In the genomic region with DNA sequence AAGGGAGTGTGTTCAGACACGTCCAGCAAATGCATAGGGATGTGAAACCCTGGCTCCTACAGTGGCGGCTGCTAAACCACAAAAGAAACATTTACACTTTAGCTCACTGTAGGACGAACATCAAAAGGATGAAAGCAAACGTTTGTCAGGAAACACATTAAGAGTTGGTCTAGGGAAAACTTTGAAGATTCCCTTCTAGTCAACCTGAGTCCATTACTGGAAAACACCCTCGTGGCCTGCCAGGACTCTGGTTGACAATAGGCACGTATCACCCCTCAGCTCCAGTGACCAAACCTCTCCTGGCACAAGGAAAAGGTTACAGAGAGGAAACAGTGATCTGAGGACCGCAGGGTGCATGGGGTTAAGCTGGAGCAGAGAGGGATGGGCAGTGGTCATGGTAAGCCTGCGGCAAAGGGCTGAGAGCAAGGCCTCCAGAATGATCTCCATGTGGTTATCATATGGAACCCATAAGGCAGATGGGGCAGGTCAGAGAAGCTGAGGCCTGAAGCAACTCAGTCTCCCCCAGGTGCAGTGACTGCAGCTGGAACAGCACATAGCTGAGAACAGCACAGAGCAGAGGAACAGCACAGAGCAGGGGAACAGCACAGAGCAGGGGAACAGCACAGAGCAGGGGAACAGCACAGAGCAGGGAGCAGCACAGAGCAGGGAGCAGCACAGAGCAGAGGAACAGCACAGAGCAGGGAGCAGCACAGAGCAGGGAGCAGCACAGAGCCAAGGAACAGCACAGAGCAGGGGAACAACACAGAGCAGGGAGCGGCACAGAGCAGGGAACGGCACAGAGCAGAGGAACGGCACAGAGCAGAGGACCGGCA, we compare ENCODE assay signal across 11 cellular contexts. TPM values are rescaled to one million over a fixed set of nuclear protein-coding genes. Genes with fewer than 3 reads are reported as not detected.
DNase-seq lines count a peak whose midpoint lies in the region; ATAC-seq and TF ChIP-seq lines count a peak whose summit lies in the region.
"Had no signal": no experiment of that assay in that cellular context is flagged by ENCODE, and none has a peak within 500 bp of the region (broad histone marks: within the 10 kb centered on the region; RNA-seq: fewer than 3 reads in every experiment).

No MANE protein-coding gene starts in this region.

- no peak overlapping the region for H3K9ac ChIP-seq in smooth muscle cell (ENCODE audit: low read depth)

- peaks cover 43% of the 10 kb centered on the region for H4K20me1 ChIP-seq in smooth muscle cell (ENCODE audit: low read depth)

- H3K4me1 ChIP-seq in smooth muscle cell (ENCODE audit: low read depth): peaks cover 6% of the 10 kb centered on the region

- peak; percentile 92 for ATAC-seq in HG03108 (IDR thresholded peaks at IDR 0.05; ENCODE audit: unreplicated experiment)
- peak; percentile 97 to 99 for ATAC-seq in stimulated activated naive B cell treated with anti-CD40 and anti-IgM and Interleukin-4, amounts not matched to agents 10 μg/mL and 1 μg/mL and 100 μg/mL, for 72 hours (replicated peaks)

- no peaks in the 10 kb centered on the region for H3F3A ChIP-seq in smooth muscle cell (ENCODE audit: low read depth)

- no peak overlapping the region for H3K27ac ChIP-seq in smooth muscle cell (ENCODE audit: low read depth)

- H3K27ac Mint-ChIP-seq in activated T-helper 1 cell treated with anti-CD3 and anti-CD28 coated beads, Interleukin-12 subunit alpha, Interleukin-12 subunit beta, Interleukin-2, Interleukin-4 antibody, amounts not matched to agents 30 ng/mL and 10 ng/mL and 1 ng/mL, durations not matched to agents 14 hours and 24 hours and 36 hours: peak overlapping the region; percentile 13
- H3K27ac Mint-ChIP-seq in stimulated activated naive B cell treated with anti-CD40 and anti-IgM and Interleukin-4, amounts not matched to agents 10 μg/mL and 1 μg/mL and 100 μg/mL, for 72 hours: peak overlapping the region; percentile 11
- H3K27ac Mint-ChIP-seq: stimulated activated naive CD8-positive, alpha-beta T cell treated with anti-CD3 and anti-CD28 coated beads, Interleukin-15, Interleukin-2, amounts not matched to agents 100 ng/mL and 50 ng/mL, for 24 hours had no signal

- no peak overlapping the region for H3K4me3 Mint-ChIP-seq in activated T-helper 1 cell treated with anti-CD3 and anti-CD28 coated beads, Interleukin-12 subunit alpha, Interleukin-12 subunit beta, Interleukin-2, Interleukin-4 antibody, amounts not matched to agents 30 ng/mL and 10 ng/mL and 1 ng/mL, durations not matched to agents 14 hours and 24 hours and 36 hours
- H3K4me3 Mint-ChIP-seq in stimulated activated naive B cell treated with anti-CD40 and anti-IgM and Interleukin-4, amounts not matched to agents 10 μg/mL and 1 μg/mL and 100 μg/mL, for 72 hours: peak overlapping the region; percentile 8 to 9
- H3K4me3 Mint-ChIP-seq: stimulated activated naive CD8-positive, alpha-beta T cell treated with anti-CD3 and anti-CD28 coated beads, Interleukin-15, Interleukin-2, amounts not matched to agents 100 ng/mL and 50 ng/mL, for 24 hours had no signal

- H3K4me1 Mint-ChIP-seq in activated T-helper 1 cell treated with anti-CD3 and anti-CD28 coated beads, Interleukin-12 subunit alpha, Interleukin-12 subunit beta, Interleukin-2, Interleukin-4 antibody, amounts not matched to agents 30 ng/mL and 10 ng/mL and 1 ng/mL, durations not matched to agents 14 hours and 24 hours and 36 hours (ENCODE audit: low read depth): peaks cover 22% of the 10 kb centered on the region
- peaks cover 33 to 49% of the 10 kb centered on the region in 2 donors for H3K4me1 Mint-ChIP-seq in stimulated activated naive B cell treated with anti-CD40 and anti-IgM and Interleukin-4, amounts not matched to agents 10 μg/mL and 1 μg/mL and 100 μg/mL, for 72 hours

- H3K4me3 ChIP-seq in smooth muscle cell: no peak overlapping the region

- no peaks in the 10 kb centered on the region for H3K9me3 Mint-ChIP-seq in activated T-helper 1 cell treated with anti-CD3 and anti-CD28 coated beads, Interleukin-12 subunit alpha, Interleukin-12 subunit beta, Interleukin-2, Interleukin-4 antibody, amounts not matched to agents 30 ng/mL and 10 ng/mL and 1 ng/mL, durations not matched to agents 14 hours and 24 hours and 36 hours
- peaks cover 0 to 6% of the 10 kb centered on the region in 2 donors for H3K9me3 Mint-ChIP-seq in stimulated activated naive B cell treated with anti-CD40 and anti-IgM and Interleukin-4, amounts not matched to agents 10 μg/mL and 1 μg/mL and 100 μg/mL, for 72 hours
- H3K9me3 Mint-ChIP-seq: stimulated activated naive CD8-positive, alpha-beta T cell treated with anti-CD3 and anti-CD28 coated beads, Interleukin-15, Interleukin-2, amounts not matched to agents 100 ng/mL and 50 ng/mL, for 24 hours had no signal

- no peaks in the 10 kb centered on the region for H3K36me3 ChIP-seq in smooth muscle cell (ENCODE audit: low read depth)

- DNase-seq in SIG-M5 treated with dmso at 0.1 percent for 504 hours (lab: John Stamatoyannopoulos, UW; ENCODE audit: unreplicated experiment) (peak; percentile 71), SIG-M5 (lab: John Stamatoyannopoulos, UW) (no peak), cortex of kidney (lab: John Stamatoyannopoulos, UW) (no peak), smooth muscle cell (lab: John Stamatoyannopoulos, UW; ENCODE audit: unreplicated experiment) (no peak), HuH-7.5 (ENCODE audit: low spot score) (no peak)
- DNase-seq in activated T-helper 1 cell treated with anti-CD3 and anti-CD28 coated beads, Interleukin-12 subunit alpha, Interleukin-12 subunit beta, Interleukin-2, Interleukin-4 antibody, amounts not matched to agents 30 ng/mL and 10 ng/mL and 1 ng/mL, durations not matched to agents 14 hours and 24 hours and 36 hours (ENCODE audit: low spot score): no peak
- peak; percentile 68 for DNase-seq in stimulated activated naive B cell treated with anti-CD40 and anti-IgM and Interleukin-4, amounts not matched to agents 10 μg/mL and 1 μg/mL and 100 μg/mL, for 72 hours
- DNase-seq: 8988T, NCI-H82 had no signal

- WGBS in smooth muscle cell (ENCODE audit: low lambda C conversion rate): 77% methylated on average over 12 of the region's 12 CpGs

- intact Hi-C loops in activated T-helper 1 cell treated with anti-CD3 and anti-CD28 coated beads, Interleukin-12 subunit alpha, Interleukin-12 subunit beta, Interleukin-2, Interleukin-4 antibody, amounts not matched to agents 30 ng/mL and 10 ng/mL and 1 ng/mL, durations not matched to agents 14 hours and 24 hours and 36 hours (cut with micrococcal nuclease): loop anchor here (5.0 kb wide), 1 partner anchor 179 kb away; no protein-coding TSS in a partner anchor

- no peak overlapping the region for H3K4me2 ChIP-seq in smooth muscle cell

- peaks cover 29% of the 10 kb centered on the region for H3K27me3 Mint-ChIP-seq in activated T-helper 1 cell treated with anti-CD3 and anti-CD28 coated beads, Interleukin-12 subunit alpha, Interleukin-12 subunit beta, Interleukin-2, Interleukin-4 antibody, amounts not matched to agents 30 ng/mL and 10 ng/mL and 1 ng/mL, durations not matched to agents 14 hours and 24 hours and 36 hours (ENCODE audit: insufficient read depth)
- peaks cover 0 to 6% of the 10 kb centered on the region in 2 donors for H3K27me3 Mint-ChIP-seq in stimulated activated naive B cell treated with anti-CD40 and anti-IgM and Interleukin-4, amounts not matched to agents 10 μg/mL and 1 μg/mL and 100 μg/mL, for 72 hours
- H3K27me3 Mint-ChIP-seq: stimulated activated naive CD8-positive, alpha-beta T cell treated with anti-CD3 and anti-CD28 coated beads, Interleukin-15, Interleukin-2, amounts not matched to agents 100 ng/mL and 50 ng/mL, for 24 hours had no signal

- H3K27me3 ChIP-seq in smooth muscle cell (ENCODE audit: low read depth): no peaks in the 10 kb centered on the region

- no peak overlapping the region for H2AFZ ChIP-seq in smooth muscle cell (ENCODE audit: low read depth)

- peaks cover 3% of the 10 kb centered on the region for H3K36me3 Mint-ChIP-seq in activated T-helper 1 cell treated with anti-CD3 and anti-CD28 coated beads, Interleukin-12 subunit alpha, Interleukin-12 subunit beta, Interleukin-2, Interleukin-4 antibody, amounts not matched to agents 30 ng/mL and 10 ng/mL and 1 ng/mL, durations not matched to agents 14 hours and 24 hours and 36 hours (ENCODE audit: low read depth)
- peaks cover 18 to 48% of the 10 kb centered on the region in 2 donors for H3K36me3 Mint-ChIP-seq in stimulated activated naive B cell treated with anti-CD40 and anti-IgM and Interleukin-4, amounts not matched to agents 10 μg/mL and 1 μg/mL and 100 μg/mL, for 72 hours

- peaks cover 14% of the 10 kb centered on the region for H3K79me2 ChIP-seq in smooth muscle cell (ENCODE audit: low read depth)

- no peaks in the 10 kb centered on the region for H3K9me3 ChIP-seq in smooth muscle cell (replicated peaks; ENCODE audit: low read depth)

- no peak for TF ChIP-seq CTCF in smooth muscle cell (IDR thresholded peaks at IDR 0.05; ENCODE audit: borderline replicate concordance, insufficient read depth, poor library complexity, severe bottlenecking)

RNA-seq across cellular contexts. Expression of a gene that starts 49.9 kb away (rescaled TPM):
- total RNA-seq in activated T-helper 1 cell treated with anti-CD3 and anti-CD28 coated beads, Interleukin-12 subunit alpha, Interleukin-12 subunit beta, Interleukin-2, Interleukin-4 antibody, amounts not matched to agents 30 ng/mL and 10 ng/mL and 1 ng/mL, durations not matched to agents 14 hours and 24 hours and 36 hours: 0.15 and 0.18 TPM in 2 replicates
- 20.4 and 30.3 TPM in 2 replicates for total RNA-seq in smooth muscle cell
- 11.4 and 14.1 TPM in 2 replicates for polyA plus RNA-seq in smooth muscle cell

Comparison
In these comparisons a context has a peak if more than half of its experiments do, and no peak if none do; other contexts are left out.
1. DNase-seq: peak in SIG-M5 treated with dmso at 0.1 percent for 504 hours (single experiment) and stimulated activated naive B cell treated with anti-CD40 and anti-IgM and Interleukin-4, amounts not matched to agents 10 μg/mL and 1 μg/mL and 100 μg/mL, for 72 hours (single experiment); none in SIG-M5 (single experiment), activated T-helper 1 cell treated with anti-CD3 and anti-CD28 coated beads, Interleukin-12 subunit alpha, Interleukin-12 subunit beta, Interleukin-2, Interleukin-4 antibody, amounts not matched to agents 30 ng/mL and 10 ng/mL and 1 ng/mL, durations not matched to agents 14 hours and 24 hours and 36 hours (single experiment), cortex of kidney (single experiment), smooth muscle cell (single experiment) and HuH-7.5 (single experiment).
2. RNA of a gene that starts 49.9 kb away (total RNA-seq): 20.4 to 30.3 TPM in smooth muscle cell; 0.15 to 0.18 TPM in activated T-helper 1 cell treated with anti-CD3 and anti-CD28 coated beads, Interleukin-12 subunit alpha, Interleukin-12 subunit beta, Interleukin-2, Interleukin-4 antibody, amounts not matched to agents 30 ng/mL and 10 ng/mL and 1 ng/mL, durations not matched to agents 14 hours and 24 hours and 36 hours; every median in the first group is over 10 times any median in the second.